ENCODE assay signal across 31 cellular contexts in genomic region chr3:196039359-196039758, GRCh38.
"Had no signal": no experiment of that assay in that cellular context is flagged by ENCODE, and none has a peak within 500 bp of the region (broad histone marks: within the 10 kb centered on the region; RNA-seq: fewer than 3 reads in every experiment).

No MANE protein-coding gene starts in this region.

- H3K27ac ChIP-seq: brain microvascular endothelial cell, colonic mucosa, dorsolateral prefrontal cortex, heart left ventricle had no signal

- FAIRE-seq: astrocyte, bronchial epithelial cell, frontal cortex had no signal

- DNase-seq: activated CD4-positive, alpha-beta memory T cell treated with anti-CD3 and anti-CD28 coated beads for 36 hours; activated CD4-positive, alpha-beta T cell treated with anti-CD3 and anti-CD28 coated beads for 36 hours; activated CD4-positive, alpha-beta T cell treated with anti-CD3 and anti-CD28 coated beads, Interleukin-2, amount 10 ng/mL, durations not matched to agents 24 days and 14 days; activated CD4-positive, CD25-positive, alpha-beta regulatory T cell; activated CD4-positive, CD25-positive, alpha-beta regulatory T cell treated with anti-CD3 and anti-CD28 coated beads, Interleukin-2, amount 50 U/mL, for 72 hours; activated CD8-positive, alpha-beta memory T cell treated with anti-CD3 and anti-CD28 coated beads, Interleukin-2, amount 50 U/mL, for 48 hours; activated CD8-positive, alpha-beta T cell treated with anti-CD3 and anti-CD28 coated beads, Interleukin-2, amount 10 ng/mL, durations not matched to agents 7 days and 5 days; activated effector memory CD4-positive, alpha-beta T cell treated with Interleukin-2 at 50 U/mL for 16 hours; activated gamma-delta T cell treated with Interleukin-2 at 50 U/mL for 16 hours; activated naive CD4-positive, alpha-beta T cell treated with anti-CD3 and anti-CD28 coated beads, Interleukin-2, amount 50 U/mL, for 16 hours; activated naive CD4-positive, alpha-beta T cell treated with Interleukin-2 at 50 U/mL for 16 hours; activated T-cell treated with anti-CD3 and anti-CD28 coated beads for 4 hours; activated T-cell treated with anti-CD3 and anti-CD28 coated beads, Interleukin-2, amount 50 U/mL, for 24 hours; activated T-cell treated with anti-CD3 and anti-CD28 coated beads, Interleukin-2, amount 50 U/mL, for 72 hours; amniotic stem cell; anterior cingulate cortex; brain microvascular endothelial cell; colonic mucosa; dorsolateral prefrontal cortex; effector memory CD4-positive, alpha-beta T cell; endodermal cell; foreskin fibroblast; glutamatergic neuron; heart left ventricle; T-helper 1 cell; T-helper 2 cell had no signal

- H3K4me1 ChIP-seq: colonic mucosa, heart left ventricle had no signal

- H3K36me3 ChIP-seq: brain microvascular endothelial cell, colonic mucosa had no signal

- H3K4me3 ChIP-seq: colonic mucosa, dorsolateral prefrontal cortex, heart left ventricle had no signal

- H3K9me3 ChIP-seq: colonic mucosa had no signal

- ATAC-seq: activated CD4-positive, alpha-beta T cell treated with anti-CD3 and anti-CD28 coated beads for 36 hours; activated CD8-positive, alpha-beta T cell treated with anti-CD3 and anti-CD28 coated beads, Interleukin-2, amount 10 ng/mL, durations not matched to agents 7 days and 5 days; activated T-cell treated with anti-CD3 and anti-CD28 coated beads, Interleukin-2, amount 50 U/mL, for 72 hours; activated T-helper 17 cell treated with anti-CD3 and anti-CD28 coated beads, Interleukin-2, amount 50 U/mL, for 72 hours; esophagus mucosa; heart left ventricle had no signal

- H3K27me3 ChIP-seq: brain microvascular endothelial cell, colonic mucosa, dorsolateral prefrontal cortex, heart left ventricle had no signal
